In the genomic region with DNA sequence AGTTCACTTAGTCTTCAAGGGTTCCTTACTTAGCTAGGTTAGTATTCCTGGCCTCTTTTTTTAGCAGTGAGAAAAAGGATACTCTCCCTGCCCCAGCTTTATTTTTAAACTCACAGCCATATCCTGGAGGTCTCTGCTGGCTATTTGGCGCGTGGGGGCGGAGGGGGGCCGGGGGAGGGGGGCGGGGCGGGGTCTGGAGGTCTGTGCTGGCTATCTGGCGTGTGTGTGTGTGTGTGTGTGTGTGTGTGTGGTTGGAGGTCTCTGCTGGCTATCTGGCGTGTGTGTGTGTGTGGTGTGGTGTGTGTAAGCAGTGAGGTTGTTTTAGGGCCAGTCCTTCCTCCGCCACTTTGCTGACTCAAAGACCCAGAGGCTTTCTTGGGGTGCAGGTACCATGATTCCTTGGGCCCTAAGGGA, we compare ENCODE assay signal across 8 cellular contexts. TPM values are rescaled to one million over a fixed set of nuclear protein-coding genes. Genes with fewer than 3 reads are reported as not detected.
DNase-seq lines count a peak whose midpoint lies in the region; ATAC-seq, FAIRE-seq and TF ChIP-seq lines count a peak whose summit lies in the region.

No MANE protein-coding gene starts in this region.

- H3K4me3 ChIP-seq in sigmoid colon: peak overlapping the region; percentile 38 to 57 (median 47)

- intact Hi-C loops in left cardiac atrium (cut with DNase I): no loop called here
- intact Hi-C loops in sigmoid colon (cut with DNase I): no loop called here

- peak overlapping the region in 3 of 4 donors; percentile 70 to 78 (median 72) for H3K27ac ChIP-seq in sigmoid colon

- ATAC-seq in activated CD8-positive, alpha-beta T cell treated with anti-CD3 and anti-CD28 coated beads, Interleukin-2, amount 10 ng/mL, durations not matched to agents 7 days and 5 days: no peak
- ATAC-seq in left cardiac atrium: peak; percentile 41 to 61
- no peak for ATAC-seq in activated CD4-positive, CD25-positive, alpha-beta regulatory T cell treated with anti-CD3 and anti-CD28 coated beads, Interleukin-2, amount 50 U/mL, for 24 hours
- ATAC-seq in GM19328 (IDR thresholded peaks at IDR 0.05; ENCODE audit: unreplicated experiment): no peak

- H3K9me3 ChIP-seq in sigmoid colon: no peaks in the 10 kb centered on the region

- H3K4me3 Mint-ChIP-seq in activated CD8-positive, alpha-beta T cell treated with anti-CD3 and anti-CD28 coated beads, Interleukin-2, amount 10 ng/mL, durations not matched to agents 7 days and 5 days: peak overlapping the region; percentile 38

- H3K27ac Mint-ChIP-seq in activated CD8-positive, alpha-beta T cell treated with anti-CD3 and anti-CD28 coated beads, Interleukin-2, amount 10 ng/mL, durations not matched to agents 7 days and 5 days: no peak overlapping the region

- no peak for TF ChIP-seq POLR2A in H54 (IDR thresholded peaks at IDR 0.05; ENCODE audit: low read depth, low read length)
- no peak for TF ChIP-seq POLR2A in sigmoid colon (IDR thresholded peaks at IDR 0.05)

- H3K36me3 ChIP-seq in sigmoid colon: no peaks in the 10 kb centered on the region

- FAIRE-seq in H54 (lab: Jason Lieb, UNC): peak; percentile 23

- POLR2A ChIA-PET in activated CD8-positive, alpha-beta T cell treated with anti-CD3 and anti-CD28 coated beads, Interleukin-2, amount 10 ng/mL, durations not matched to agents 7 days and 5 days (lab: Charles Lee): no interaction called here

- 2 to 6% methylated on average over 9 of the region's 9 CpGs for whole genome bisulfite sequencing in sigmoid colon, 2 donors

- peaks cover 29% of the 10 kb centered on the region for H3K27me3 Mint-ChIP-seq in activated CD8-positive, alpha-beta T cell treated with anti-CD3 and anti-CD28 coated beads, Interleukin-2, amount 10 ng/mL, durations not matched to agents 7 days and 5 days (ENCODE audit: low read depth)

- TF ChIP-seq CTCF in sigmoid colon (IDR thresholded peaks at IDR 0.05): no peak

- H3K4me1 ChIP-seq in sigmoid colon: peaks cover 0 to 6% (median 1%) of the 10 kb centered on the region in 4 donors

- H3K36me3 Mint-ChIP-seq in activated CD8-positive, alpha-beta T cell treated with anti-CD3 and anti-CD28 coated beads, Interleukin-2, amount 10 ng/mL, durations not matched to agents 7 days and 5 days (ENCODE audit: low read depth): no peaks in the 10 kb centered on the region

- CTCF ChIA-PET in activated CD8-positive, alpha-beta T cell treated with anti-CD3 and anti-CD28 coated beads, Interleukin-2, amount 10 ng/mL, durations not matched to agents 7 days and 5 days (lab: Charles Lee): no interaction called here

- no peak for TF ChIP-seq EP300 in sigmoid colon (IDR thresholded peaks at IDR 0.05)

- H3K4me1 Mint-ChIP-seq in activated CD8-positive, alpha-beta T cell treated with anti-CD3 and anti-CD28 coated beads, Interleukin-2, amount 10 ng/mL, durations not matched to agents 7 days and 5 days (ENCODE audit: low read depth): no peaks in the 10 kb centered on the region

- DNase-seq in H54 (ENCODE audit: insufficient read length, low spot score) (no peak), left cardiac atrium (peak; percentile 28), sigmoid colon (no peak), HUDEP-2 (lab: John Stamatoyannopoulos, UW; ENCODE audit: unreplicated experiment in 76 of 76) (no peak), NCI-H510A (lab: John Stamatoyannopoulos, UW) (no peak)
- DNase-seq in activated CD8-positive, alpha-beta T cell treated with anti-CD3 and anti-CD28 coated beads, Interleukin-2, amount 10 ng/mL, durations not matched to agents 7 days and 5 days: no peak

- H3K27me3 ChIP-seq in sigmoid colon: no peaks in the 10 kb centered on the region

- no peaks in the 10 kb centered on the region for H3K9me3 Mint-ChIP-seq in activated CD8-positive, alpha-beta T cell treated with anti-CD3 and anti-CD28 coated beads, Interleukin-2, amount 10 ng/mL, durations not matched to agents 7 days and 5 days (ENCODE audit: insufficient read depth)

RNA-seq across cellular contexts. Expression of gene PLAAT1, which starts 0.6 kb away (rescaled TPM):
- not detected for total RNA-seq in activated CD8-positive, alpha-beta T cell treated with anti-CD3 and anti-CD28 coated beads, Interleukin-2, amount 10 ng/mL, durations not matched to agents 7 days and 5 days
- 1 to 10 TPM; 5.7 to 5.9 TPM for total RNA-seq in left cardiac atrium
- total RNA-seq in sigmoid colon: 1 to 10 TPM in 2 of 4 donors, under 1 TPM in 1, not detected in 1; 0.82 to 3.3 (median 1.5) TPM
- under 1 TPM in 1 of 3 donors, not detected in 2; 0.16 TPM for polyA plus RNA-seq in sigmoid colon

Comparison
In these comparisons a context has a peak if more than half of its experiments do, and no peak if none do; other contexts are left out.
1. ATAC-seq: peak in left cardiac atrium (2 of 2); none in activated CD8-positive, alpha-beta T cell treated with anti-CD3 and anti-CD28 coated beads, Interleukin-2, amount 10 ng/mL, durations not matched to agents 7 days and 5 days (single experiment), activated CD4-positive, CD25-positive, alpha-beta regulatory T cell treated with anti-CD3 and anti-CD28 coated beads, Interleukin-2, amount 50 U/mL, for 24 hours (0 of 2) and GM19328 (single experiment).